Comparison of ENCODE assay signal across 16 cellular contexts in the genomic region with DNA sequence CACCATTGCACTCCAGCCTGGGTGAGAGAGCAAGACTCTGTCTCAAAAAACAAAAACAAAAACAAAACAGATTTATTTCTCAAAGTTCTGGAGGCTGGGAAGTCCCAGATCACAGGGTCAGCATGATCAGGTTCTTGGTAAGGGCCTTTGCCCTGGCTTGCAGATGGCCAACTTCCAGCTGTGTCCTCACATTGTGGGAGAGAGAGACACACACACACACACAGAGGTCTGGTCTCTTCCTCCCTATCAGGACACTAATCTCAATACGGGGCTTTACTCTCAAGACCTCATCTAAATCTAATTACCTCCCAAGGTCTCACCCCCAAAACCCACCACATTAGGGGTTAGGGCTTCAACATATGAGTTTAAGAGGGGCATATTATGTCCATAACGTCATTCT.
"Had no signal": no experiment of that assay in that cellular context is flagged by ENCODE, and none has a peak within 500 bp of the region (broad histone marks: within the 10 kb centered on the region; RNA-seq: fewer than 3 reads in every experiment).

No MANE protein-coding gene starts in this region.

- H3K36me3 Mint-ChIP-seq: immature natural killer cell; natural killer cell; stimulated activated effector memory CD8-positive, alpha-beta T cell treated with anti-CD3 and anti-CD28 coated beads, Interleukin-12 subunit alpha, Interleukin-12 subunit beta, amount 100 ng/mL, for 72 hours had no signal

- H3K27ac Mint-ChIP-seq: immature natural killer cell; natural killer cell; progenitor cell of endocrine pancreas; stimulated activated effector memory CD8-positive, alpha-beta T cell treated with anti-CD3 and anti-CD28 coated beads, Interleukin-12 subunit alpha, Interleukin-12 subunit beta, amount 100 ng/mL, for 72 hours had no signal

- H3K4me1 ChIP-seq: pancreas, tibial artery, upper lobe of left lung, uterus had no signal

- DNase-seq: effector memory CD4-positive, alpha-beta T cell; glutamatergic neuron; immature natural killer cell; left colon; natural killer cell; occipital lobe; pancreas; right cardiac atrium; stimulated activated CD4-positive, alpha-beta T cell treated with anti-CD3 and anti-CD28 coated beads, Interleukin-4, amount 100 ng/mL, for 1 hour; tibial artery; upper lobe of left lung; uterus had no signal

- H3K9me3 Mint-ChIP-seq: immature natural killer cell; natural killer cell; stimulated activated effector memory CD8-positive, alpha-beta T cell treated with anti-CD3 and anti-CD28 coated beads, Interleukin-12 subunit alpha, Interleukin-12 subunit beta, amount 100 ng/mL, for 72 hours had no signal

- H3K4me1 Mint-ChIP-seq: immature natural killer cell; natural killer cell; stimulated activated effector memory CD8-positive, alpha-beta T cell treated with anti-CD3 and anti-CD28 coated beads, Interleukin-12 subunit alpha, Interleukin-12 subunit beta, amount 100 ng/mL, for 72 hours had no signal

- H3K27me3 ChIP-seq: gastroesophageal sphincter, pancreas, tibial artery, upper lobe of left lung, uterus had no signal

- H3K27me3 Mint-ChIP-seq: progenitor cell of endocrine pancreas had no signal

- H3K4me3 Mint-ChIP-seq: immature natural killer cell; natural killer cell; stimulated activated effector memory CD8-positive, alpha-beta T cell treated with anti-CD3 and anti-CD28 coated beads, Interleukin-12 subunit alpha, Interleukin-12 subunit beta, amount 100 ng/mL, for 72 hours had no signal

- H3K36me3 ChIP-seq: gastroesophageal sphincter, pancreas, tibial artery, upper lobe of left lung, uterus had no signal

- H3K9me3 ChIP-seq: gastroesophageal sphincter, pancreas, tibial artery, upper lobe of left lung, uterus had no signal

- H3K27ac ChIP-seq: gastroesophageal sphincter, pancreas, tibial artery, upper lobe of left lung, uterus had no signal

- H3K4me3 ChIP-seq: gastroesophageal sphincter, pancreas, tibial artery, upper lobe of left lung, uterus had no signal

- ATAC-seq: gastroesophageal sphincter, left colon, natural killer cell, pancreas, right cardiac atrium had no signal

- FAIRE-seq: endometrium, pancreas had no signal
